In genomic region chr5:140142802-140143201, GRCh38 we compare ENCODE assay signal across 22 cellular contexts.
"Had no signal": no experiment of that assay in that cellular context is flagged by ENCODE, and none has a peak within 500 bp of the region (broad histone marks: within the 10 kb centered on the region; RNA-seq: fewer than 3 reads in every experiment).

No MANE protein-coding gene starts in this region.

- H3K36me3 Mint-ChIP-seq: natural killer cell; neural progenitor cell; stimulated activated effector memory CD8-positive, alpha-beta T cell treated with anti-CD3 and anti-CD28 coated beads, Interleukin-12 subunit alpha, Interleukin-12 subunit beta, amount 100 ng/mL, for 72 hours had no signal

- H3K4me3 ChIP-seq: coronary artery, gastrocnemius medialis, heart right ventricle, mucosa of descending colon, neural progenitor cell, pancreas, suprapubic skin, tibial nerve, upper lobe of right lung, vagina had no signal

- H2AFZ ChIP-seq: neural progenitor cell had no signal

- H3K9ac ChIP-seq: neural progenitor cell had no signal

- H3K9me3 ChIP-seq: gastrocnemius medialis, heart right ventricle, mucosa of descending colon, pancreas, suprapubic skin, tibial nerve, upper lobe of right lung, vagina had no signal

- H3K27me3 ChIP-seq: gastrocnemius medialis, pancreas, suprapubic skin, tibial nerve, upper lobe of right lung, vagina had no signal

- ATAC-seq: esophagus mucosa; gastrocnemius medialis; heart right ventricle; left colon; mucosa of descending colon; natural killer cell; pancreas; right cardiac atrium; stimulated activated effector memory CD8-positive, alpha-beta T cell treated with anti-CD3 and anti-CD28 coated beads, Interleukin-12 subunit alpha, Interleukin-12 subunit beta, amount 100 ng/mL, for 72 hours; stimulated activated naive CD8-positive, alpha-beta T cell treated with anti-CD3 and anti-CD28 coated beads, Interleukin-15, Interleukin-2, amounts not matched to agents 100 U/mL and 50 U/mL, for 24 hours; upper lobe of right lung had no signal

- H3K27ac Mint-ChIP-seq: natural killer cell; neural progenitor cell; progenitor cell of endocrine pancreas; stimulated activated effector memory CD8-positive, alpha-beta T cell treated with anti-CD3 and anti-CD28 coated beads, Interleukin-12 subunit alpha, Interleukin-12 subunit beta, amount 100 ng/mL, for 72 hours had no signal

- H3K36me3 ChIP-seq: gastrocnemius medialis, heart right ventricle, neural progenitor cell, pancreas, suprapubic skin, tibial nerve, upper lobe of right lung, vagina had no signal

- H3K27ac ChIP-seq: coronary artery, gastrocnemius medialis, heart right ventricle, neural progenitor cell, pancreas, suprapubic skin, tibial nerve, upper lobe of right lung, vagina had no signal

- DNase-seq: effector memory CD4-positive, alpha-beta T cell; gastrocnemius medialis; heart right ventricle; kidney; left colon; mucosa of descending colon; natural killer cell; nucleus accumbens; pancreas; right cardiac atrium; stimulated activated CD4-positive, alpha-beta T cell treated with anti-CD3 and anti-CD28 coated beads, Interleukin-4, amount 100 ng/mL, for 1 hour; stimulated activated CD8-positive, alpha-beta memory T cell treated with anti-CD3 and anti-CD28 coated beads, Interleukin-4, amount 100 ng/mL, for 48 hours; stimulated activated naive CD8-positive, alpha-beta T cell treated with anti-CD3 and anti-CD28 coated beads, Interleukin-15, Interleukin-2, amounts not matched to agents 100 U/mL and 50 U/mL, for 24 hours; upper lobe of right lung had no signal

- H3K9me3 Mint-ChIP-seq: natural killer cell; neural progenitor cell; stimulated activated effector memory CD8-positive, alpha-beta T cell treated with anti-CD3 and anti-CD28 coated beads, Interleukin-12 subunit alpha, Interleukin-12 subunit beta, amount 100 ng/mL, for 72 hours had no signal

- H3K4me2 ChIP-seq: neural progenitor cell had no signal

- H3K4me3 Mint-ChIP-seq: natural killer cell; neural progenitor cell; stimulated activated effector memory CD8-positive, alpha-beta T cell treated with anti-CD3 and anti-CD28 coated beads, Interleukin-12 subunit alpha, Interleukin-12 subunit beta, amount 100 ng/mL, for 72 hours had no signal
